ENCODE assay signal across 8 cellular contexts in genomic region chr3:13655074-13655913, GRCh38.
DNase-seq lines count a peak whose midpoint lies in the region; ATAC-seq, FAIRE-seq and TF ChIP-seq lines count a peak whose summit lies in the region.

No MANE protein-coding gene starts in this region.

- intact Hi-C loops in body of pancreas (cut with DNase I), result loop anchor here (5.0 kb wide), 1 partner anchor 227 kb away; the partner anchor contains the start of gene WNT7A
- intact Hi-C loops in thyroid gland (cut with DNase I), result loop anchor here (5.0 kb wide), 1 partner anchor 232 kb away; no protein-coding TSS in a partner anchor

- 6% methylated on average over 52 of the region's 70 CpGs; no CpG with 5 or more reads in 1 of the 2 donors for WGBS in body of pancreas, 2 donors
- WGBS in thyroid gland, 2 donors, result 12 to 19% methylated on average over 8 to 13 of the region's 70 CpGs

- H3K9me3 ChIP-seq in body of pancreas, result no peaks in the 10 kb centered on the region
- no peaks in the 10 kb centered on the region for H3K9me3 ChIP-seq in keratinocyte (ENCODE audit: control insufficient read depth, low read depth, low read length)
- no peaks in the 10 kb centered on the region for H3K9me3 ChIP-seq in thyroid gland

- peaks cover 13% of the 10 kb centered on the region for H3K4me1 ChIP-seq in body of pancreas
- H3K4me1 ChIP-seq in keratinocyte (ENCODE audit: control insufficient read depth, extremely low read depth, insufficient read depth, low read length), result peaks cover 9% of the 10 kb centered on the region
- H3K4me1 ChIP-seq in thyroid gland, result peaks cover 0 to 10% of the 10 kb centered on the region in 2 donors

- TF ChIP-seq CTCF in body of pancreas (IDR thresholded peaks at IDR 0.05) (peak in 4 of 7 experiments; percentile 49 to 66 (median 63)), keratinocyte (optimal IDR thresholded peaks at IDR 0.05 in 1 of 3, IDR thresholded peaks at IDR 0.05 in 1 of 3, conservative IDR thresholded peaks at IDR 0.05 in 1 of 3; ENCODE audit: extremely low read depth in 1 of 3, insufficient read depth in 2 of 3, low read length in 3 of 3) (peak in 1 of 3 experiments; percentile 29), thyroid gland (IDR thresholded peaks at IDR 0.05) (peak in 3 of 6 experiments; percentile 40 to 69 (median 47))

- peak; percentile 55 for ATAC-seq in body of pancreas

- H3K9me1 ChIP-seq in keratinocyte (ENCODE audit: control insufficient read depth, extremely low read depth, insufficient read depth, low read length), result no peaks in the 10 kb centered on the region

- dilution Hi-C loops in keratinocyte (cut with MboI; ENCODE audit: extremely low pct_ligation_motif_present, low sequenced_read_pairs), result no loop called here

- H3K36me3 ChIP-seq in body of pancreas (replicated peaks in 1 of 2; ENCODE audit: insufficient read depth in 1 of 2, low read depth in 2 of 2) (no peaks in the 10 kb centered on the region), keratinocyte (ENCODE audit: control insufficient read depth in 2 of 2, extremely low read depth in 1 of 2, insufficient read depth in 2 of 2, low read length in 2 of 2) (no peaks in the 10 kb centered on the region), thyroid gland (no peaks in the 10 kb centered on the region)

- DNase-seq in EL (peak; percentile 54), NCI-H1092 treated with DMSO at 0.1 percent for 48 hours (lab: John Stamatoyannopoulos, UW) (peak; percentile 22), body of pancreas (peak; percentile 35 to 63 (median 46)), keratinocyte (ENCODE audit: low read depth, low spot score) (no peak), thyroid gland (peak; percentile 31 to 35), globus pallidus (ENCODE audit: low spot score) (no peak), GM19240 (ENCODE audit: insufficient read length, low spot score) (no peak), SW 1271 (lab: John Stamatoyannopoulos, UW) (no peak)

- H4K20me1 ChIP-seq in keratinocyte (ENCODE audit: control insufficient read depth, extremely low read depth, insufficient read depth, low read length), result no peaks in the 10 kb centered on the region

- H3K79me2 ChIP-seq in keratinocyte (ENCODE audit: control insufficient read depth, insufficient read depth, low read length), result no peaks in the 10 kb centered on the region

- no peak overlapping the region for H3K9ac ChIP-seq in keratinocyte (ENCODE audit: control insufficient read depth, extremely low read depth, insufficient read depth, low read length)

- peak overlapping the region; percentile 4 for H3K4me2 ChIP-seq in keratinocyte (ENCODE audit: control insufficient read depth, extremely low read depth, insufficient read depth, low read depth, low read length)

- FAIRE-seq in keratinocyte (lab: Jason Lieb, UNC), result no peak

- H3K4me3 ChIP-seq in body of pancreas (no peak overlapping the region), keratinocyte (ENCODE audit: control insufficient read depth in 2 of 3, extremely low read depth in 1 of 3, insufficient read depth in 2 of 3, low read depth in 1 of 3, low read length in 3 of 3) (no peak overlapping the region), thyroid gland (replicated peaks in 1 of 3) (no peak overlapping the region)

- TF ChIP-seq POLR2A in body of pancreas (IDR thresholded peaks at IDR 0.05), result no peak
- no peak for TF ChIP-seq POLR2A in thyroid gland (IDR thresholded peaks at IDR 0.05)

- H3K27me3 ChIP-seq in body of pancreas, result peaks cover 0 to 10% of the 10 kb centered on the region in 2 donors
- peaks cover 7% of the 10 kb centered on the region for H3K27me3 ChIP-seq in keratinocyte (ENCODE audit: control insufficient read depth, extremely low read depth, insufficient read depth, low read length)
- H3K27me3 ChIP-seq in thyroid gland, result no peaks in the 10 kb centered on the region

- H3K27ac ChIP-seq in body of pancreas, result no peak overlapping the region
- H3K27ac ChIP-seq in keratinocyte (ENCODE audit: control insufficient read depth, insufficient read depth, low read length), result no peak overlapping the region
- H3K27ac ChIP-seq in thyroid gland, result no peak overlapping the region

- peak overlapping the region; percentile 29 for H2AFZ ChIP-seq in keratinocyte (ENCODE audit: control insufficient read depth, low read length)

Comparison
In these comparisons a context has a peak if more than half of its experiments do, and no peak if none do; other contexts are left out.
1. DNase-seq: peak in EL (single experiment), NCI-H1092 treated with DMSO at 0.1 percent for 48 hours (single experiment), body of pancreas (4 of 4) and thyroid gland (2 of 2); none in keratinocyte (single experiment), globus pallidus (single experiment), GM19240 (single experiment) and SW 1271 (0 of 2).